Comparison of ENCODE assay signal across 18 cellular contexts in the genomic region with DNA sequence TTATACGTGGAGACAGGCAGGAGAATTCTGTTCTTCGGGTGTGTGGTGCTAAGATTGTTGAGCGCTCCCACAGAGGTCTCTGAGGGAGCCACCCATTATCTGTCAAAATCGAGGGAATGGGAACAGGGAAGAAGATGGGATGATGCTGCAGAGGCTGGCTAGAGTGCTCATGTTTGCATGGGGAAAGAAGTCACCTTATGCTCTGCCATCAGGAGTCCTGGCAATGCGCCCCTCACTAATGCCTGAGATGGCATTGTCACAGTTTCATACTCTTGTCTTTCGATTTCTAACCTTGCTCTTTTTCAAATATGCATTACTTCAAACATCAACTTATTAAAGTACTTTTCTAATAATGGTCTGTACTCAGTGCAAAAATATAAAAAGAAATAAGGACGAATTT.
"Had no signal": no experiment of that assay in that cellular context is flagged by ENCODE, and none has a peak within 500 bp of the region (broad histone marks: within the 10 kb centered on the region; RNA-seq: fewer than 3 reads in every experiment).

No MANE protein-coding gene starts in this region.

- DNase-seq: occipital lobe; ovary; posterior cingulate gyrus; psoas muscle; right cardiac atrium; right lobe of liver; sigmoid colon; small intestine; stimulated activated CD4-positive, alpha-beta T cell treated with anti-CD3 and anti-CD28 coated beads, Interleukin-15, amount 100 ng/mL, for 24 hours; stimulated activated CD4-positive, alpha-beta T cell treated with anti-CD3 and anti-CD28 coated beads, Interleukin-2, amount 100 ng/mL, for 24 hours; stimulated activated CD4-positive, alpha-beta T cell treated with anti-CD3 and anti-CD28 coated beads, Interleukin-2, amount 100 ng/mL, for 48 hours; stimulated activated CD4-positive, alpha-beta T cell treated with anti-CD3 and anti-CD28 coated beads, Interleukin-4, amount 100 ng/mL, for 24 hours; stimulated activated naive B cell treated with anti-CD40 and anti-IgM and Interleukin-4, amounts not matched to agents 10 μg/mL and 1 μg/mL and 100 μg/mL, for 72 hours; stimulated activated naive CD4-positive, alpha-beta T cell treated with Interleukin-2 at 50 U/mL for 16 hours; stomach; thyroid gland; trophoblast cell; upper lobe of left lung had no signal
